In genomic region chr12:45439039-45439438, GRCh38 we compare ENCODE assay signal across 20 cellular contexts.
A peak's percentile ranks its signal among the peaks of the same experiment; 100 is the strongest.
DNase-seq lines count a peak whose midpoint lies in the region; ATAC-seq and TF ChIP-seq lines count a peak whose summit lies in the region.
"Had no signal": no experiment of that assay in that cellular context is flagged by ENCODE, and none has a peak within 500 bp of the region (broad histone marks: within the 10 kb centered on the region; RNA-seq: fewer than 3 reads in every experiment).

No MANE protein-coding gene starts in this region.

- no peaks in the 10 kb centered on the region for H3K27me3 ChIP-seq in esophagus muscularis mucosa
- H3K27me3 ChIP-seq: BLaER1 treated with 17β-estradiol and CSF1 and Interleukin-3, amounts not matched to agents 10 nM and 100 nM; body of pancreas; spleen; tibial artery had no signal

- H3K36me3 ChIP-seq in esophagus muscularis mucosa: peaks cover 0 to 5% (median 1%) of the 10 kb centered on the region in 4 donors

- no peak overlapping the region for H3K4me3 Mint-ChIP-seq in stimulated activated naive B cell treated with anti-CD40 and anti-IgM and Interleukin-4, amounts not matched to agents 10 μg/mL and 1 μg/mL and 100 μg/mL, for 72 hours
- H3K4me3 Mint-ChIP-seq: activated CD4-positive, alpha-beta T cell treated with anti-CD3 and anti-CD28 coated beads, Interleukin-2, amount 10 ng/mL, durations not matched to agents 24 days and 14 days; IgD-negative memory B cell had no signal

- H3K9me3 Mint-ChIP-seq in stimulated activated naive B cell treated with anti-CD40 and anti-IgM and Interleukin-4, amounts not matched to agents 10 μg/mL and 1 μg/mL and 100 μg/mL, for 72 hours: peaks cover 8 to 14% of the 10 kb centered on the region in 2 donors

- peaks cover 0 to 11% of the 10 kb centered on the region in 2 donors for H3K4me1 Mint-ChIP-seq in stimulated activated naive B cell treated with anti-CD40 and anti-IgM and Interleukin-4, amounts not matched to agents 10 μg/mL and 1 μg/mL and 100 μg/mL, for 72 hours
- H3K4me1 Mint-ChIP-seq: activated CD4-positive, alpha-beta T cell treated with anti-CD3 and anti-CD28 coated beads, Interleukin-2, amount 10 ng/mL, durations not matched to agents 24 days and 14 days; IgD-negative memory B cell had no signal

- no peak overlapping the region for H3K27ac ChIP-seq in esophagus muscularis mucosa (replicated peaks in 1 of 4)
- H3K27ac ChIP-seq: BLaER1 treated with 17β-estradiol and CSF1 and Interleukin-3, amounts not matched to agents 10 nM and 100 nM; body of pancreas; spleen; tibial artery had no signal

- 72% methylated on average over 4 of the region's 4 CpGs for WGBS in esophagus muscularis mucosa

- no peak overlapping the region for H3K27ac Mint-ChIP-seq in stimulated activated naive B cell treated with anti-CD40 and anti-IgM and Interleukin-4, amounts not matched to agents 10 μg/mL and 1 μg/mL and 100 μg/mL, for 72 hours
- H3K27ac Mint-ChIP-seq: activated CD4-positive, alpha-beta T cell treated with anti-CD3 and anti-CD28 coated beads, Interleukin-2, amount 10 ng/mL, durations not matched to agents 24 days and 14 days; IgD-negative memory B cell had no signal

- intact Hi-C loops in esophagus muscularis mucosa (cut with DNase I): no loop called here

- TF ChIP-seq CTCF in esophagus muscularis mucosa (IDR thresholded peaks at IDR 0.05): no peak

- peaks cover 0 to 14% (median 5%) of the 10 kb centered on the region in 4 donors for H3K9me3 ChIP-seq in esophagus muscularis mucosa
- H3K9me3 ChIP-seq: body of pancreas had no signal

- peak; percentile 31 to 51 for ATAC-seq in stimulated activated naive B cell treated with anti-CD40 and anti-IgM and Interleukin-4, amounts not matched to agents 10 μg/mL and 1 μg/mL and 100 μg/mL, for 72 hours (replicated peaks)
- no peak for ATAC-seq in SK-N-SH treated with all-trans-retinoic acid at 6 μM for 48 hours
- ATAC-seq: body of pancreas, left colon had no signal

- TF ChIP-seq POLR2A in esophagus muscularis mucosa (IDR thresholded peaks at IDR 0.05; ENCODE audit: low read depth): no peak

- peaks cover 0 to 5% (median 2%) of the 10 kb centered on the region in 4 donors for H3K4me1 ChIP-seq in esophagus muscularis mucosa
- H3K4me1 ChIP-seq: body of pancreas, tibial artery had no signal

- no peak for TF ChIP-seq EP300 in esophagus muscularis mucosa (IDR thresholded peaks at IDR 0.05)

- peak; percentile 18 for DNase-seq in SIG-M5 treated with dmso at 0.1 percent for 504 hours (lab: John Stamatoyannopoulos, UW; ENCODE audit: unreplicated experiment)
- no peak for DNase-seq in SIG-M5 (lab: John Stamatoyannopoulos, UW)
- peak; percentile 57 for DNase-seq in MV-4-11 (lab: John Stamatoyannopoulos, UW)
- peak; percentile 70 for DNase-seq in esophagus muscularis mucosa (ENCODE audit: extremely low spot score)
- DNase-seq in stimulated activated naive B cell treated with anti-CD40 and anti-IgM and Interleukin-4, amounts not matched to agents 10 μg/mL and 1 μg/mL and 100 μg/mL, for 72 hours: no peak
- DNase-seq in germinal center (ENCODE audit: low spot score): no peak
- no peak for DNase-seq in anterior cingulate cortex (lab: John Stamatoyannopoulos, UW)
- DNase-seq: activated CD4-positive, alpha-beta T cell treated with anti-CD3 and anti-CD28 coated beads, Interleukin-2, amount 10 ng/mL, durations not matched to agents 24 days and 14 days; activated naive CD4-positive, alpha-beta T cell treated with Interleukin-2 at 50 U/mL for 16 hours; body of pancreas; cortex of kidney; left colon; NCI-H1092 treated with DMSO at 0.1 percent for 48 hours; NCI-H2107; NCI-H524 treated with DMSO at 0.1 percent for 48 hours; spleen; tibial artery had no signal

- H3K27me3 Mint-ChIP-seq in stimulated activated naive B cell treated with anti-CD40 and anti-IgM and Interleukin-4, amounts not matched to agents 10 μg/mL and 1 μg/mL and 100 μg/mL, for 72 hours: no peaks in the 10 kb centered on the region
- H3K27me3 Mint-ChIP-seq: activated CD4-positive, alpha-beta T cell treated with anti-CD3 and anti-CD28 coated beads, Interleukin-2, amount 10 ng/mL, durations not matched to agents 24 days and 14 days had no signal

- H3K4me3 ChIP-seq in esophagus muscularis mucosa: no peak overlapping the region
- H3K4me3 ChIP-seq: BLaER1 treated with 17β-estradiol and CSF1 and Interleukin-3, amounts not matched to agents 10 nM and 100 nM; body of pancreas; spleen; tibial artery had no signal

- peaks cover 2 to 5% of the 10 kb centered on the region in 2 donors for H3K36me3 Mint-ChIP-seq in stimulated activated naive B cell treated with anti-CD40 and anti-IgM and Interleukin-4, amounts not matched to agents 10 μg/mL and 1 μg/mL and 100 μg/mL, for 72 hours
- H3K36me3 Mint-ChIP-seq: IgD-negative memory B cell had no signal

TF ChIP-seq in SK-N-SH treated with all-trans-retinoic acid at 6 μM for 48 hours, 23 proteins besides CTCF, POLR2A, EP300 and RAD21:
- TF ChIP-seq ZNF70 (CRISPR knock-in tag; IDR thresholded peaks at IDR 0.05) (no peak), CREB5 (CRISPR knock-in tag; IDR thresholded peaks at IDR 0.05; ENCODE audit: low read depth) (no peak)

Comparison
In these comparisons a context has a peak if more than half of its experiments do, and no peak if none do; other contexts are left out.
1. DNase-seq: peak in SIG-M5 treated with dmso at 0.1 percent for 504 hours (single experiment), MV-4-11 (single experiment) and esophagus muscularis mucosa (single experiment); none in SIG-M5 (single experiment), stimulated activated naive B cell treated with anti-CD40 and anti-IgM and Interleukin-4, amounts not matched to agents 10 μg/mL and 1 μg/mL and 100 μg/mL, for 72 hours (single experiment), germinal center (single experiment) and anterior cingulate cortex (0 of 58).